Comparison of ENCODE assay signal across 25 cellular contexts in genomic region chr10:132527338-132528063, GRCh38. TPM values are rescaled to one million over a fixed set of nuclear protein-coding genes. Genes with fewer than 3 reads are reported as not detected.
A peak's percentile ranks its signal among the peaks of the same experiment; 100 is the strongest.
DNase-seq lines count a peak whose midpoint lies in the region; ATAC-seq, FAIRE-seq and TF ChIP-seq lines count a peak whose summit lies in the region.
"Had no signal": no experiment of that assay in that cellular context is flagged by ENCODE, and none has a peak within 500 bp of the region (broad histone marks: within the 10 kb centered on the region; RNA-seq: fewer than 3 reads in every experiment).

No MANE protein-coding gene starts in this region.

- H3K27me3 ChIP-seq in HepG2 (ENCODE audit: control insufficient read depth in 1 of 2, insufficient read depth in 2 of 2, low read length in 2 of 2) = peaks cover 8 to 63% of the 10 kb centered on the region in 2 experiments
- no peaks in the 10 kb centered on the region for H3K27me3 ChIP-seq in thyroid gland
- H3K27me3 ChIP-seq: hepatocyte, upper lobe of left lung had no signal

- no TSS peak for BruUV-seq in HepG2 (replicated peaks; lab: Mats Ljungman, UMichigan)

- intact Hi-C loops in HepG2 (cut with micrococcal nuclease; ENCODE audit: unreplicated experiment) (no loop called here), thyroid gland (cut with DNase I) (no loop called here)

- TF ChIP-seq EP300 in HepG2 (IDR thresholded peaks at IDR 0.05; ENCODE audit: low read depth in 2 of 2, low read length in 2 of 2) (no peak), HepG2 (CRISPR knock-in tag; IDR thresholded peaks at IDR 0.05; ENCODE audit: borderline replicate concordance) (no peak)

- TF ChIP-seq RAD21 in HepG2 (CRISPR knock-in tag; IDR thresholded peaks at IDR 0.05) = no peak

- TF ChIP-seq POLR2A in HepG2 (IDR thresholded peaks at IDR 0.05; ENCODE audit: insufficient read depth in 1 of 2, low read depth in 2 of 2, low read length in 2 of 2) (no peak), thyroid gland (IDR thresholded peaks at IDR 0.05) (no peak)

- H3K36me3 ChIP-seq in HepG2 (replicated peaks in 1 of 2; ENCODE audit: control insufficient read depth in 1 of 2, insufficient read depth in 2 of 2, low read length in 2 of 2) (no peaks in the 10 kb centered on the region), thyroid gland (no peaks in the 10 kb centered on the region)
- H3K36me3 ChIP-seq: neutrophil, upper lobe of left lung had no signal

- peaks cover 16% of the 10 kb centered on the region for H3K9me3 Mint-ChIP-seq in chondrocyte (ENCODE audit: low read depth)

- TF ChIP-seq CTCF in chondrocyte (IDR thresholded peaks at IDR 0.05) (no peak), HepG2 (CRISPR knock-in tag; IDR thresholded peaks at IDR 0.05) (no peak), thyroid gland (IDR thresholded peaks at IDR 0.05) (no peak)

- FAIRE-seq in HepG2 (lab: Jason Lieb, UNC) = no peak
- FAIRE-seq: A549, colon, islet of Langerhans had no signal

- H3K4me3 ChIP-seq in HepG2 (replicated peaks in 1 of 3; ENCODE audit: insufficient read depth in 1 of 3, low read depth in 2 of 3, low read length in 3 of 3) (peak overlapping the region in 1 of 3 experiments; percentile 34; a peak in 1 of 6 replicates), thyroid gland (replicated peaks in 1 of 3) (no peak overlapping the region)
- H3K4me3 ChIP-seq: A549, hepatocyte, upper lobe of left lung had no signal

- POLR2A ChIA-PET in HepG2 (lab: Yijun Ruan, JAX) = interaction anchor here (1.0 kb wide), 1 partner anchor 9 kb away, joined by 6 read pairs; no protein-coding TSS in a partner anchor

- in situ Hi-C loops in HepG2 (cut with HindIII; ENCODE audit: extremely low pct_ligation_motif_present, low pct_unique_long_range_greater_than_20kb) = no loop called here

- H2AFZ ChIP-seq in HepG2 (ENCODE audit: low read length) = no peak overlapping the region
- H2AFZ ChIP-seq: hepatocyte had no signal

- no peak for ATAC-seq in activated CD4-positive, CD25-positive, alpha-beta regulatory T cell treated with anti-CD3 and anti-CD28 coated beads, Interleukin-2, amount 50 U/mL, for 24 hours
- ATAC-seq in HepG2 = peak; percentile 54
- ATAC-seq: activated naive CD4-positive, alpha-beta T cell treated with anti-CD3 and anti-CD28 coated beads, Interleukin-2, amount 50 U/mL, for 72 hours had no signal

- peaks cover 3% of the 10 kb centered on the region for H3K36me3 Mint-ChIP-seq in chondrocyte (ENCODE audit: low read depth)

- H3K4me2 ChIP-seq in HepG2 (ENCODE audit: low read depth, low read length) = peak overlapping the region; percentile 48
- H3K4me2 ChIP-seq: hepatocyte, KMS-11 had no signal

- no peak overlapping the region for H3K4me3 Mint-ChIP-seq in chondrocyte (ENCODE audit: unreplicated experiment)
- H3K4me3 Mint-ChIP-seq: activated CD4-positive, alpha-beta memory T cell treated with anti-CD3 and anti-CD28 coated beads, Interleukin-2, amount 10 ng/mL, durations not matched to agents 7 days and 5 days; activated T-cell treated with anti-CD3 and anti-CD28 coated beads, Interleukin-2, amount 50 U/mL, for 24 hours; stimulated activated naive CD8-positive, alpha-beta T cell treated with anti-CD3 and anti-CD28 coated beads, Interleukin-15, Interleukin-2, amounts not matched to agents 100 ng/mL and 50 ng/mL, for 24 hours had no signal

- H3K27ac ChIP-seq in HepG2 (ENCODE audit: extremely low read length, insufficient read depth, low read length) (no peak overlapping the region), thyroid gland (no peak overlapping the region)
- H3K27ac ChIP-seq: A549, hepatocyte, KMS-11, neutrophil had no signal

- peaks cover 12% of the 10 kb centered on the region for H3K27me3 Mint-ChIP-seq in chondrocyte (ENCODE audit: low read depth)

- no peaks in the 10 kb centered on the region for H3K79me2 ChIP-seq in HepG2 (ENCODE audit: insufficient read depth, low read length)
- H3K79me2 ChIP-seq: hepatocyte had no signal

- CTCF ChIA-PET in HepG2 (lab: Yijun Ruan, JAX; ENCODE audit: low intra/inter-chr PET ratio, low total read pairs) = no interaction called here

- no peak overlapping the region for H3K9ac ChIP-seq in HepG2 (ENCODE audit: insufficient read depth, low read depth, low read length)
- H3K9ac ChIP-seq: KMS-11 had no signal

- WGBS in HepG2 (ENCODE audit: low lambda C conversion rate) = 16% methylated on average over 21 of the region's 21 CpGs
- whole genome bisulfite sequencing in thyroid gland, 2 donors = 40 to 45% methylated on average over 19 to 21 of the region's 21 CpGs

- H3K4me1 ChIP-seq in HepG2 (ENCODE audit: insufficient read depth, low read length) (peaks cover 18% of the 10 kb centered on the region), thyroid gland (peaks cover 4 to 14% of the 10 kb centered on the region in 2 donors)

- peak; percentile 15 for DNase-seq in activated CD4-positive, CD25-positive, alpha-beta regulatory T cell treated with anti-CD3 and anti-CD28 coated beads, Interleukin-2, amount 50 U/mL, for 72 hours
- DNase-seq in chondrocyte (ENCODE audit: low spot score) (peak; percentile 68), HepG2 (ENCODE audit: low spot score) (no peak), thyroid gland (peak; percentile 40 to 53), NCI-H1930 (lab: John Stamatoyannopoulos, UW) (no peak), mucosa of gallbladder (ENCODE audit: low spot score) (no peak)
- DNase-seq in activated naive CD4-positive, alpha-beta T cell treated with Interleukin-2 at 50 U/mL for 16 hours = no peak
- DNase-seq: activated CD4-positive, alpha-beta memory T cell treated with anti-CD3 and anti-CD28 coated beads, Interleukin-2, amount 10 ng/mL, durations not matched to agents 7 days and 5 days; activated T-cell treated with anti-CD3 and anti-CD28 coated beads, Interleukin-2, amount 50 U/mL, for 24 hours; Calu3; midbrain; NCI-H187 treated with DMSO at 0.1 percent for 48 hours; NCI-H446 treated with DMSO at 0.1 percent for 48 hours; SIG-M5; stimulated activated CD4-positive, alpha-beta T cell treated with anti-CD3 and anti-CD28 coated beads, Interleukin-1b, Interleukin-23, amount 100 ng/mL, for 48 hours had no signal

- H3K9me3 ChIP-seq in HepG2 (ENCODE audit: low read length) (peaks cover 6% of the 10 kb centered on the region; the same call in 1 of the 2 replicates), thyroid gland (no peaks in the 10 kb centered on the region)
- H3K9me3 ChIP-seq: neutrophil, upper lobe of left lung had no signal

- H3K4me1 Mint-ChIP-seq in chondrocyte (ENCODE audit: low read depth) = peaks cover 15% of the 10 kb centered on the region
- H3K4me1 Mint-ChIP-seq: activated CD4-positive, alpha-beta memory T cell treated with anti-CD3 and anti-CD28 coated beads, Interleukin-2, amount 10 ng/mL, durations not matched to agents 7 days and 5 days had no signal

- no peak overlapping the region for H3K27ac Mint-ChIP-seq in chondrocyte (ENCODE audit: unreplicated experiment)
- H3K27ac Mint-ChIP-seq: activated CD4-positive, alpha-beta memory T cell treated with anti-CD3 and anti-CD28 coated beads, Interleukin-2, amount 10 ng/mL, durations not matched to agents 7 days and 5 days; activated naive CD4-positive, alpha-beta T cell treated with anti-CD3 and anti-CD28 coated beads, Interleukin-2, amount 50 U/mL, for 72 hours; activated T-cell treated with anti-CD3 and anti-CD28 coated beads, Interleukin-2, amount 50 U/mL, for 24 hours; stimulated activated naive CD8-positive, alpha-beta T cell treated with anti-CD3 and anti-CD28 coated beads, Interleukin-15, Interleukin-2, amounts not matched to agents 100 ng/mL and 50 ng/mL, for 24 hours had no signal

- H4K20me1 ChIP-seq in HepG2 (ENCODE audit: insufficient read depth, low read length) = no peaks in the 10 kb centered on the region

TF ChIP-seq in HepG2, 621 proteins besides CTCF, POLR2A, EP300 and RAD21 (continues in another document):
- TF ChIP-seq ZNF83 (CRISPR knock-in tag; IDR thresholded peaks at IDR 0.05; ENCODE audit: borderline replicate concordance) (no peak), SNAI1 (CRISPR knock-in tag; IDR thresholded peaks at IDR 0.05; ENCODE audit: borderline replicate concordance) (no peak), ZNF557 (CRISPR knock-in tag; IDR thresholded peaks at IDR 0.05) (no peak), RARA (CRISPR knock-in tag; IDR thresholded peaks at IDR 0.05) (peak; percentile 65), KDM2A (CRISPR knock-in tag; IDR thresholded peaks at IDR 0.05; ENCODE audit: borderline replicate concordance, low read depth) (peak; percentile 31; the same call in 1 of the 2 replicates)

RNA-seq across cellular contexts. Expression of gene INPP5A, which starts 10.1 kb away (rescaled TPM):
- total RNA-seq in chondrocyte (29.5 to 40.6 TPM (median 40.1 TPM) in 3 replicates), HepG2 (2016; rRNA removed; fragmentation: Illumina TruSeq; extraction: Trizol) (37.9 and 46.8 TPM in 2 replicates), thyroid gland (10 to 100 TPM; 30.4 to 75.8 (median 41.1) TPM), mucosa of gallbladder (44.4 TPM)
- 52.6 and 54.7 TPM in 2 replicates for total RNA-seq in HepG2 (2016; cell fraction: cytosol; rRNA removed; fragmentation: Illumina TruSeq; extraction: Trizol; ENCODE audit: low read depth)
- total RNA-seq in HepG2 (2016; cell fraction: insoluble cytoplasmic fraction; rRNA removed; fragmentation: Illumina TruSeq; extraction: Trizol) = 38.3 and 42.5 TPM in 2 replicates
- total RNA-seq in HepG2 (2016; cell fraction: membrane; rRNA removed; fragmentation: Illumina TruSeq; extraction: Trizol) = 103 and 110 TPM in 2 replicates
- 15.7 and 18.8 TPM in 2 replicates for total RNA-seq in HepG2 (2016; cell fraction: nucleus; rRNA removed; fragmentation: Illumina TruSeq; extraction: Trizol)
- polyA plus RNA-seq in HepG2 (2011; rRNA removed) = 17.5 and 19.5 TPM in 2 replicates
- polyA plus RNA-seq in HepG2 (2011; cell fraction: cytosol; rRNA removed) = 16.7 and 18.4 TPM in 2 replicates
- polyA plus RNA-seq in HepG2 (2011; cell fraction: nucleus; rRNA removed) = 14.6 and 14.9 TPM in 2 replicates
- 15.8 and 18.2 TPM in 2 replicates for polyA plus RNA-seq in HepG2 (2012)
- 49.5 and 52.9 TPM in 2 replicates for polyA plus RNA-seq in HepG2 (2016; cell fraction: cytosol; fragmentation: Illumina TruSeq; extraction: Trizol; ENCODE audit: low read depth)
- polyA plus RNA-seq in HepG2 (2016; cell fraction: insoluble cytoplasmic fraction; fragmentation: Illumina TruSeq; extraction: Trizol; ENCODE audit: low read depth) = 40.7 and 47.8 TPM in 2 replicates
- 97.2 and 97.6 TPM in 2 replicates for polyA plus RNA-seq in HepG2 (2016; cell fraction: membrane; fragmentation: Illumina TruSeq; extraction: Trizol; ENCODE audit: low read depth)
- polyA plus RNA-seq in HepG2 (2016; cell fraction: nucleus; fragmentation: Illumina TruSeq; extraction: Trizol; ENCODE audit: insufficient read depth, low read depth) = 25.8 and 27.0 TPM in 2 replicates
- 17.0 and 32.5 TPM in 2 replicates for polyA minus RNA-seq in HepG2 (2011; rRNA and poly(A)+ RNA removed; ENCODE audit: low replicate concordance)
- 16.4 and 21.7 TPM in 2 replicates for polyA minus RNA-seq in HepG2 (2011; cell fraction: cytosol; rRNA and poly(A)+ RNA removed)
- polyA minus RNA-seq in HepG2 (2011; cell fraction: nucleus; rRNA and poly(A)+ RNA removed) = 19.1 and 20.6 TPM in 2 replicates

Comparison
In these comparisons a context has a peak if more than half of its experiments do, and no peak if none do; other contexts are left out.
1. DNase-seq: peak in activated CD4-positive, CD25-positive, alpha-beta regulatory T cell treated with anti-CD3 and anti-CD28 coated beads, Interleukin-2, amount 50 U/mL, for 72 hours (single experiment), chondrocyte (single experiment) and thyroid gland (2 of 2); none in HepG2 (single experiment), NCI-H1930 (0 of 2), activated naive CD4-positive, alpha-beta T cell treated with Interleukin-2 at 50 U/mL for 16 hours (single experiment) and mucosa of gallbladder (single experiment).